Comparison of ENCODE assay signal across 8 cellular contexts in the genomic region with DNA sequence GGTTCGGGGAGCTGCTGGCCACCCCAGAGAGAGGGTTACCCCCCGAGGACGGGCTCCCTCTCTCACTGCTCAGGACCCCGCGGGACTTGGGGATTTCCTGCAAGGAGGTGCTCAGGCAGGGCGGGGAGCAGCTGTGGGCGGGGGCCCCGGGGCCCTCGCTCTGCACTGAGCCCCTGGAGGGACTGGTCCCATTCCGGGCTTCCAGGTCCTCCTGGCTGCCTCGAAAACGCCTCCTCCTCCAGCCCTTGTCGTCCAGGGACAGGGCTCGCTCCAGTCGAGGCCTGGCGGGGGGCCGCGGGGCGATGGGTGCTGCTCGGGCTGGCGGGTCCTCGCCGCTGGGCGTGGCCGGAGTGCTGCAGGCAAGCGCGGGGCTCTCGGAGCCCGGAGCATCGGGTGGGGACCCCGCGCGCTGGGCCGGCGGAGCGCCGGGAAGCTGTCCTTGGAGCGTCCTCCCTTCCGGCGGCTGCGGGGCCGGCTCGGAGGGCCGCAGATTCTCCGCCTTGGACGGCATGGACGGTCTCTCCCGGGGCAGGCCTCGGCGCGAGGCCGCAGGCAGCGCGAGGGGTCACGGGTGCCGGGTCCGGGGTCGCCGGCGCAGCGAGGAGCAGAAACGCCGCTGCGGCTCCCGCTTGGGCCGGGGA. TPM values are rescaled to one million over a fixed set of nuclear protein-coding genes. Genes with fewer than 3 reads are reported as not detected.
DNase-seq lines count a peak whose midpoint lies in the region; ATAC-seq and FAIRE-seq lines count a peak whose summit lies in the region.

No MANE protein-coding gene starts in this region.

- DNase-seq in NCI-H748 (lab: John Stamatoyannopoulos, UW; ENCODE audit: unreplicated experiment) = peak; percentile 55
- DNase-seq in NCI-H748 treated with DMSO at 0.1 percent for 48 hours (lab: John Stamatoyannopoulos, UW) = no peak
- DNase-seq in SJCRH30 = peak; percentile 64 to 71
- DNase-seq in activated naive CD8-positive, alpha-beta T cell treated with anti-CD3 and anti-CD28 coated beads for 36 hours = peak; percentile 76
- peak; percentile 61 for DNase-seq in hepatic stellate cell (ENCODE audit: low spot score)
- DNase-seq in small intestine = peak; percentile 20
- no peak for DNase-seq in globus pallidus (ENCODE audit: low spot score)

- no peaks in the 10 kb centered on the region for H3K27me3 Mint-ChIP-seq in activated naive CD8-positive, alpha-beta T cell treated with anti-CD3 and anti-CD28 coated beads for 36 hours

- peaks cover 22% of the 10 kb centered on the region for H3K4me1 ChIP-seq in SJCRH30
- H3K4me1 ChIP-seq in small intestine (ENCODE audit: control insufficient read depth in 2 of 2, insufficient read depth in 1 of 2, low read depth in 1 of 2, low read length in 1 of 2) = peaks cover 3 to 11% of the 10 kb centered on the region in 2 donors

- H3K27me3 ChIP-seq in SJCRH30 (no peaks in the 10 kb centered on the region), small intestine (ENCODE audit: control insufficient read depth in 2 of 2, insufficient read depth in 2 of 2, low read length in 2 of 2) (no peaks in the 10 kb centered on the region)

- H3K36me3 Mint-ChIP-seq in activated naive CD8-positive, alpha-beta T cell treated with anti-CD3 and anti-CD28 coated beads for 36 hours = peaks cover 1% of the 10 kb centered on the region

- 0 to 1% (median 0%) methylated on average over 41 to 66 of the region's 66 CpGs for WGBS in small intestine, 3 donors

- H3K36me3 ChIP-seq in SJCRH30 (peaks cover 29% of the 10 kb centered on the region), small intestine (ENCODE audit: control insufficient read depth in 2 of 2, insufficient read depth in 2 of 2, low read length in 2 of 2) (peaks cover 7 to 12% of the 10 kb centered on the region in 2 donors)

- FAIRE-seq in small intestine (lab: Jason Lieb, UNC) = no peak

- H3K4me3 ChIP-seq in SJCRH30 (peak overlapping the region; percentile 87), small intestine (ENCODE audit: low read depth in 1 of 2, low read length in 2 of 2) (peak overlapping the region; percentile 88 to 90)

- peaks cover 22% of the 10 kb centered on the region for H3K4me1 Mint-ChIP-seq in activated naive CD8-positive, alpha-beta T cell treated with anti-CD3 and anti-CD28 coated beads for 36 hours

- no peaks in the 10 kb centered on the region for H3K9me3 ChIP-seq in SJCRH30 (replicated peaks)
- H3K9me3 ChIP-seq in small intestine (ENCODE audit: control insufficient read depth, low read depth) = no peaks in the 10 kb centered on the region

- H3K27ac Mint-ChIP-seq in activated naive CD8-positive, alpha-beta T cell treated with anti-CD3 and anti-CD28 coated beads for 36 hours = no peak overlapping the region

- H3K27ac ChIP-seq in SJCRH30 = peak overlapping the region; percentile 15; the same call in 1 of the 2 replicates
- peak overlapping the region; percentile 35 to 40 for H3K27ac ChIP-seq in small intestine (ENCODE audit: low read depth in 1 of 2, low read length in 1 of 2)

- no peaks in the 10 kb centered on the region for H3K9me3 Mint-ChIP-seq in activated naive CD8-positive, alpha-beta T cell treated with anti-CD3 and anti-CD28 coated beads for 36 hours

- ATAC-seq in HG02943 (IDR thresholded peaks at IDR 0.05; ENCODE audit: low read depth, unreplicated experiment) = peak; percentile 28

- H3K4me3 Mint-ChIP-seq in activated naive CD8-positive, alpha-beta T cell treated with anti-CD3 and anti-CD28 coated beads for 36 hours = peak overlapping the region; percentile 81

RNA-seq across cellular contexts. Expression of a gene that starts 0.6 kb away (rescaled TPM):
- total RNA-seq in SJCRH30 (2014; rRNA removed; shearing (Covaris generic)) = 14.3 and 18.3 TPM in 2 replicates
- 10 to 100 TPM; 10.9 to 12.1 TPM for total RNA-seq in activated naive CD8-positive, alpha-beta T cell treated with anti-CD3 and anti-CD28 coated beads for 36 hours
- polyA plus RNA-seq in small intestine = 1 to 10 TPM; 5.7 to 8.9 (median 5.7) TPM

RNA-seq across cellular contexts. Expression of a gene that starts 28.6 kb away (rescaled TPM):
- total RNA-seq in SJCRH30 (2014; rRNA removed; shearing (Covaris generic)) = 82.0 and 87.1 TPM in 2 replicates
- 100 to 1,000 TPM; 124 to 130 TPM for total RNA-seq in activated naive CD8-positive, alpha-beta T cell treated with anti-CD3 and anti-CD28 coated beads for 36 hours
- polyA plus RNA-seq in small intestine = 10 to 100 TPM; 34.7 to 51.1 (median 46.7) TPM

RNA-seq across cellular contexts. Expression of a gene that starts 28.6 kb away (rescaled TPM):
- total RNA-seq in SJCRH30 (2014; rRNA removed; shearing (Covaris generic)) = 56.5 and 72.0 TPM in 2 replicates
- 10 to 100 TPM; 55.4 to 58.2 TPM for total RNA-seq in activated naive CD8-positive, alpha-beta T cell treated with anti-CD3 and anti-CD28 coated beads for 36 hours
- polyA plus RNA-seq in small intestine = 10 to 100 TPM; 22.7 to 37.8 (median 25.7) TPM

RNA-seq across cellular contexts. Expression of a gene that starts 39.1 kb away (rescaled TPM):
- total RNA-seq in SJCRH30 (2014; rRNA removed; shearing (Covaris generic)) = 7.5 and 8.9 TPM in 2 replicates
- 10 to 100 TPM; 25.2 to 28.0 TPM for total RNA-seq in activated naive CD8-positive, alpha-beta T cell treated with anti-CD3 and anti-CD28 coated beads for 36 hours
- polyA plus RNA-seq in small intestine = 1 to 10 TPM; 5.4 to 7.1 (median 5.6) TPM

RNA-seq across cellular contexts. Expression of a gene that starts 43.8 kb away (rescaled TPM):
- 44.5 and 47.7 TPM in 2 replicates for total RNA-seq in SJCRH30 (2014; rRNA removed; shearing (Covaris generic))
- 10 to 100 TPM; 69.4 to 71.2 TPM for total RNA-seq in activated naive CD8-positive, alpha-beta T cell treated with anti-CD3 and anti-CD28 coated beads for 36 hours
- 10 to 100 TPM; 37.4 to 41.1 (median 38.2) TPM for polyA plus RNA-seq in small intestine

Comparison
In these comparisons a context has a peak if more than half of its experiments do, and no peak if none do; other contexts are left out.
1. DNase-seq: peak in NCI-H748 (single experiment), SJCRH30 (2 of 2), activated naive CD8-positive, alpha-beta T cell treated with anti-CD3 and anti-CD28 coated beads for 36 hours (single experiment), hepatic stellate cell (single experiment) and small intestine (single experiment); none in NCI-H748 treated with DMSO at 0.1 percent for 48 hours (single experiment) and globus pallidus (single experiment).